In genomic region chr10:57294698-57295097, GRCh38 we compare ENCODE assay signal across 25 cellular contexts.
"Had no signal": no experiment of that assay in that cellular context is flagged by ENCODE, and none has a peak within 500 bp of the region (broad histone marks: within the 10 kb centered on the region; RNA-seq: fewer than 3 reads in every experiment).

No MANE protein-coding gene starts in this region.

- H3K4me3 ChIP-seq: esophagus squamous epithelium, hepatocyte, left ventricle myocardium inferior, lung, mucosa of descending colon, spleen, testis, transverse colon had no signal

- H3K27me3 ChIP-seq: esophagus squamous epithelium, hepatocyte, spleen, testis, transverse colon had no signal

- H3K79me2 ChIP-seq: hepatocyte had no signal

- H2AFZ ChIP-seq: hepatocyte had no signal

- DNase-seq: activated CD4-positive, alpha-beta T cell treated with anti-CD3 and anti-CD28 coated beads, Interleukin-2, amount 50 U/mL, for 1 hour; activated CD8-positive, alpha-beta T cell treated with anti-CD3 and anti-CD28 coated beads for 36 hours; activated T-cell treated with anti-CD3 and anti-CD28 coated beads, Interleukin-2, amount 50 U/mL, for 48 hours; dermis blood vessel endothelial cell; effector CD4-positive, alpha-beta T cell; esophagus squamous epithelium; glutamatergic neuron; islet precursor cell; left ventricle myocardium inferior; mucosa of descending colon; posterior cingulate gyrus; right cardiac atrium; spleen; stimulated activated naive CD4-positive, alpha-beta T cell treated with Interleukin-2 at 50 U/mL for 16 hours; T-helper 17 cell; T1000; testis; transverse colon had no signal

- H3K9me3 ChIP-seq: esophagus squamous epithelium, left ventricle myocardium inferior, mucosa of descending colon, spleen, testis, transverse colon had no signal

- H3K36me3 ChIP-seq: esophagus squamous epithelium, left ventricle myocardium inferior, spleen, transverse colon had no signal

- H3K4me1 Mint-ChIP-seq: activated naive CD4-positive, alpha-beta T cell treated with anti-CD3 and anti-CD28 coated beads, Interleukin-2, amount 50 U/mL, for 24 hours; central memory CD8-positive, alpha-beta T cell; T-helper 17 cell had no signal

- H3K27ac ChIP-seq: epithelial cell of prostate, esophagus squamous epithelium, hepatocyte, left ventricle myocardium inferior, testis, transverse colon had no signal

- H3K27ac Mint-ChIP-seq: activated CD8-positive, alpha-beta T cell treated with anti-CD3 and anti-CD28 coated beads for 36 hours; activated naive CD4-positive, alpha-beta T cell treated with anti-CD3 and anti-CD28 coated beads, Interleukin-2, amount 50 U/mL, for 24 hours; activated T-helper 2 cell treated with anti-CD3 and anti-CD28 coated beads, Interferon-gamma antibody, Interleukin-2, Interleukin-4, amounts not matched to agents 10 μg/mL and 5 μg/mL and 100 μg/mL, durations not matched to agents 14 hours and 24 hours and 36 hours; natural killer cell treated with Interleukin-12 subunit alpha and Interleukin-12 subunit beta and Interleukin-15 and Interleukin-18, amount 100 ng/mL, for 72 hours; T-helper 17 cell had no signal

- H3K4me1 ChIP-seq: esophagus squamous epithelium, left ventricle myocardium inferior, spleen, testis, transverse colon had no signal

- H3K36me3 Mint-ChIP-seq: activated naive CD4-positive, alpha-beta T cell treated with anti-CD3 and anti-CD28 coated beads, Interleukin-2, amount 50 U/mL, for 24 hours; natural killer cell treated with Interleukin-12 subunit alpha and Interleukin-12 subunit beta and Interleukin-15 and Interleukin-18, amount 100 ng/mL, for 72 hours had no signal

- H3K4me3 Mint-ChIP-seq: activated CD8-positive, alpha-beta T cell treated with anti-CD3 and anti-CD28 coated beads for 36 hours; activated naive CD4-positive, alpha-beta T cell treated with anti-CD3 and anti-CD28 coated beads, Interleukin-2, amount 50 U/mL, for 24 hours; central memory CD8-positive, alpha-beta T cell; natural killer cell treated with Interleukin-12 subunit alpha and Interleukin-12 subunit beta and Interleukin-15 and Interleukin-18, amount 100 ng/mL, for 72 hours; T-helper 17 cell had no signal

- H3K9me3 Mint-ChIP-seq: activated naive CD4-positive, alpha-beta T cell treated with anti-CD3 and anti-CD28 coated beads, Interleukin-2, amount 50 U/mL, for 24 hours; central memory CD8-positive, alpha-beta T cell; natural killer cell treated with Interleukin-12 subunit alpha and Interleukin-12 subunit beta and Interleukin-15 and Interleukin-18, amount 100 ng/mL, for 72 hours had no signal

- H3K27me3 Mint-ChIP-seq: activated CD8-positive, alpha-beta T cell treated with anti-CD3 and anti-CD28 coated beads for 36 hours; activated naive CD4-positive, alpha-beta T cell treated with anti-CD3 and anti-CD28 coated beads, Interleukin-2, amount 50 U/mL, for 24 hours; central memory CD8-positive, alpha-beta T cell; natural killer cell treated with Interleukin-12 subunit alpha and Interleukin-12 subunit beta and Interleukin-15 and Interleukin-18, amount 100 ng/mL, for 72 hours; T-helper 17 cell had no signal

- H3K4me2 ChIP-seq: hepatocyte had no signal
